8 cellular contexts compared by ENCODE assay signal in genomic region chr12:104358353-104359003, GRCh38. TPM values are rescaled to one million over a fixed set of nuclear protein-coding genes. Genes with fewer than 3 reads are reported as not detected.
DNase-seq lines count a peak whose midpoint lies in the region; ATAC-seq and TF ChIP-seq lines count a peak whose summit lies in the region.

No MANE protein-coding gene starts in this region.

- no peaks in the 10 kb centered on the region for H3K79me2 ChIP-seq in PC-9 (ENCODE audit: low read depth)

- DNase-seq in AG09319 (ENCODE audit: extremely low read depth, low read depth): no peak
- peak; percentile 64 to 68 for DNase-seq in PC-9
- DNase-seq in activated T-cell treated with anti-CD3 and anti-CD28 coated beads, Interleukin-2, amount 50 U/mL, for 72 hours: peak; percentile 67 to 72
- DNase-seq in foreskin fibroblast: peak; percentile 37 to 70
- DNase-seq in posterior vena cava (ENCODE audit: low spot score): peak; percentile 88
- DNase-seq in uterus: peak; percentile 49 to 63

- no TSS peak for BruUV-seq in PC-9 (replicated peaks; lab: Mats Ljungman, UMichigan)

- no peaks in the 10 kb centered on the region; the same call in 1 of the 2 replicates for H3K9me3 ChIP-seq in PC-9 (ENCODE audit: insufficient read depth, low read depth)
- no peaks in the 10 kb centered on the region for H3K9me3 ChIP-seq in uterus

- TF ChIP-seq POLR2A in uterus (IDR thresholded peaks at IDR 0.05): no peak

- H3K27ac Mint-ChIP-seq in activated T-cell treated with anti-CD3 and anti-CD28 coated beads, Interleukin-2, amount 50 U/mL, for 72 hours: no peak overlapping the region

- H3K36me3 Mint-ChIP-seq in activated T-cell treated with anti-CD3 and anti-CD28 coated beads, Interleukin-2, amount 50 U/mL, for 72 hours (ENCODE audit: insufficient read depth in 2 of 2): peaks cover 0 to 3% of the 10 kb centered on the region in 2 donors

- peak; percentile 72 for TF ChIP-seq CTCF in AG09319 (IDR thresholded peaks at IDR 0.05; ENCODE audit: low read depth, low read length)
- peak; percentile 82 for TF ChIP-seq CTCF in PC-9 (conservative IDR thresholded peaks at IDR 0.05)
- TF ChIP-seq CTCF in foreskin fibroblast (IDR thresholded peaks at IDR 0.05; ENCODE audit: low read depth, low read length): peak; percentile 81
- TF ChIP-seq CTCF in uterus (IDR thresholded peaks at IDR 0.05): peak; percentile 69 to 82 (median 78)

- H3K27ac ChIP-seq in PC-9: no peak overlapping the region
- H3K27ac ChIP-seq in uterus: no peak overlapping the region

- no peaks in the 10 kb centered on the region for H3K9me2 ChIP-seq in PC-9 (ENCODE audit: insufficient read depth)

- no peak overlapping the region for H3K4me3 Mint-ChIP-seq in activated T-cell treated with anti-CD3 and anti-CD28 coated beads, Interleukin-2, amount 50 U/mL, for 72 hours

- peaks cover 22% of the 10 kb centered on the region for H4K20me1 ChIP-seq in PC-9 (ENCODE audit: insufficient read depth)

- intact Hi-C loops in PC-9 (cut with micrococcal nuclease; ENCODE audit: unreplicated experiment) (loop anchor here (5.0 to 10.0 kb wide), 3 partner anchors 144 to 596 kb away; partner anchors contain the start of genes SLC41A2 and TXNRD1), posterior vena cava (cut with DNase I) (loop anchor here (5.0 to 10.0 kb wide), 3 partner anchors 154 to 1226 kb away; no protein-coding TSS in a partner anchor), uterus (cut with DNase I; ENCODE audit: low total_unique reads) (loop anchor here (5.0 kb wide), 1 partner anchor 156 kb away; no protein-coding TSS in a partner anchor)

- H3K4me1 ChIP-seq in PC-9 (replicated peaks; ENCODE audit: insufficient read depth): 0 out of 2 replicates have a peak, but pooled peaks cover 11% of the 10 kb centered on the region
- H3K4me1 ChIP-seq in uterus: no peaks in the 10 kb centered on the region

- no peaks in the 10 kb centered on the region for H3K27me3 Mint-ChIP-seq in activated T-cell treated with anti-CD3 and anti-CD28 coated beads, Interleukin-2, amount 50 U/mL, for 72 hours (ENCODE audit: low read depth)

- no peak overlapping the region for H3K4me2 ChIP-seq in PC-9

- H3K4me1 Mint-ChIP-seq in activated T-cell treated with anti-CD3 and anti-CD28 coated beads, Interleukin-2, amount 50 U/mL, for 72 hours (ENCODE audit: low read depth): no peaks in the 10 kb centered on the region

- ATAC-seq in GM18868 (IDR thresholded peaks at IDR 0.05; ENCODE audit: unreplicated experiment): peak; percentile 70
- peak; percentile 81 for ATAC-seq in HG03439 (IDR thresholded peaks at IDR 0.05; ENCODE audit: unreplicated experiment)
- ATAC-seq in activated T-cell treated with anti-CD3 and anti-CD28 coated beads, Interleukin-2, amount 50 U/mL, for 72 hours (replicated peaks in 1 of 2): peak; percentile 75 to 78

- no peaks in the 10 kb centered on the region for H3K36me3 ChIP-seq in PC-9 (ENCODE audit: low read depth)
- no peaks in the 10 kb centered on the region for H3K36me3 ChIP-seq in uterus

- H3F3A ChIP-seq in PC-9 (ENCODE audit: insufficient read depth, low read depth): peaks cover 73% of the 10 kb centered on the region

- no peak overlapping the region for H2AFZ ChIP-seq in PC-9

- peaks cover 0 to 2% of the 10 kb centered on the region in 2 donors for H3K9me3 Mint-ChIP-seq in activated T-cell treated with anti-CD3 and anti-CD28 coated beads, Interleukin-2, amount 50 U/mL, for 72 hours

- POLR2A ChIA-PET in PC-9 (lab: Charles Lee; ENCODE audit: unreplicated experiment): no interaction called here

- H3K4me3 ChIP-seq in PC-9: no peak overlapping the region
- no peak overlapping the region for H3K4me3 ChIP-seq in foreskin fibroblast (ENCODE audit: low read depth in 1 of 2, low read length in 2 of 2)
- H3K4me3 ChIP-seq in uterus: no peak overlapping the region

- CTCF ChIA-PET in PC-9 (lab: Charles Lee): no interaction called here

- H3K27me3 ChIP-seq in PC-9 (ENCODE audit: insufficient read depth, low read depth) (no peaks in the 10 kb centered on the region), uterus (no peaks in the 10 kb centered on the region)

RNA-seq across cellular contexts. Expression of gene EID3, which starts 54.9 kb away (rescaled TPM):
- total RNA-seq in PC-9 (2021): 42.4 and 47.4 TPM in 2 replicates
- total RNA-seq in activated T-cell treated with anti-CD3 and anti-CD28 coated beads, Interleukin-2, amount 50 U/mL, for 72 hours: 1 to 10 TPM; 4.9 to 5.0 TPM
- 1 to 10 TPM; 6.0 to 6.1 TPM for total RNA-seq in posterior vena cava
- 10 to 100 TPM in 2 of 4 donors, 1 to 10 TPM in 2; 3.8 to 12.0 (median 10.1) TPM for total RNA-seq in uterus
